Comparison of ENCODE assay signal across 8 cellular contexts in the genomic region with DNA sequence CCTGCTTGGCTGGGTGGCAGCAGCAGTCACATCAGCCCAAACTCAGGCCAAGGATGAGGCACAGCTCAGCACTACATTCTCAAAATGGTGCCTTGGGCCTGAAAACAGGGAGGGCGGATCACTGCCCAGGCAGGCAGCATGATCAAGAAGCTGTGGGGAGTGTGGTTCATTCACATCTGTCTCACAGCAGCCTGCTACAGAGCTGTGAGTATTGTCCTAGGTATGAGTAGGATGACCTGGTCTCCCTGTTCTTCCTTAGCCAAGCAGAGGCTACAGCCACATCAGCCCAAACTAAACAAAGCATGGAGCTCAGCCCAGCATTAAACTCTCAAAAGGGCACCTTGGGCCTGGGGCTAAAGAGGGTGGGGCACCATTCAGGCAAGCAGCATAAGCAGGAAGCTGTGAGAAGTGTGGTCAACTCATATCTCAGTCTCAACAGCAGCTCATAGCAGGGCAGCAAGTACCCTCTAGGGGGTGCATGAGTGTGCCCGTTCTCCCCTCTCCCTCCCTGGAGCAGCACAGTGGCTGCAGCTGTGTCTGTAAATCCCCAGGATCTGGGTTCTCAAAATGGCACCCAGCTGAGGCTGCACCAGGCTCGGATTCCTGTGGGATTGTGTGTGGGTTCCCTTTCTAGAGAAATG.
DNase-seq lines count a peak whose midpoint lies in the region; ATAC-seq and TF ChIP-seq lines count a peak whose summit lies in the region.

No MANE protein-coding gene starts in this region.

- H3K4me1 Mint-ChIP-seq in effector memory CD8-positive, alpha-beta T cell (ENCODE audit: low read depth in 2 of 2), result peaks cover 15 to 23% of the 10 kb centered on the region in 2 donors

- 77 to 78% methylated on average over 2 to 3 of the region's 3 CpGs for WGBS in thyroid gland, 2 donors

- no peaks in the 10 kb centered on the region for H3K27me3 ChIP-seq in thyroid gland

- H3K9me3 Mint-ChIP-seq in effector memory CD8-positive, alpha-beta T cell, result no peaks in the 10 kb centered on the region

- H3K4me3 Mint-ChIP-seq in effector memory CD8-positive, alpha-beta T cell, result peak overlapping the region in 1 of 2 donors; percentile 44

- H3K27ac ChIP-seq in VCaP (no peak overlapping the region), thyroid gland (no peak overlapping the region)

- TF ChIP-seq POLR2A in thyroid gland (IDR thresholded peaks at IDR 0.05), result no peak

- 0 out of 2 replicates have a peak, but pooled peaks have one; percentile 22 for TF ChIP-seq CTCF in VCaP (conservative IDR thresholded peaks at IDR 0.05)
- TF ChIP-seq CTCF in thyroid gland (IDR thresholded peaks at IDR 0.05), result no peak

- no peaks in the 10 kb centered on the region for H3K9me3 ChIP-seq in thyroid gland

- intact Hi-C loops in thyroid gland (cut with DNase I), result no loop called here

- DNase-seq in ELF-1 (ENCODE audit: low read depth, low spot score) (peak; percentile 86), renal cortical epithelial cell (ENCODE audit: low read depth) (peak; percentile 1), GDM1 (lab: John Stamatoyannopoulos, UW) (no peak), thyroid gland (no peak)
- peak; percentile 35 to 54 (median 44) for DNase-seq in effector memory CD8-positive, alpha-beta T cell

- H3K27me3 Mint-ChIP-seq in effector memory CD8-positive, alpha-beta T cell, result peaks cover 0 to 9% of the 10 kb centered on the region in 2 donors

- no peaks in the 10 kb centered on the region for H3K36me3 ChIP-seq in thyroid gland

- no peak overlapping the region for H3K4me3 ChIP-seq in thyroid gland (replicated peaks in 1 of 3)

- no peaks in the 10 kb centered on the region for H3K4me1 ChIP-seq in thyroid gland

- no peaks in the 10 kb centered on the region for H3K36me3 Mint-ChIP-seq in effector memory CD8-positive, alpha-beta T cell (ENCODE audit: insufficient read depth)

- H3K27ac Mint-ChIP-seq in effector memory CD8-positive, alpha-beta T cell, result peak overlapping the region; percentile 6 to 67

- ATAC-seq in GM21390 (IDR thresholded peaks at IDR 0.05; ENCODE audit: unreplicated experiment), result peak; percentile 98
- ATAC-seq in HG03558 (IDR thresholded peaks at IDR 0.05; ENCODE audit: extremely low read depth, unreplicated experiment), result peak; percentile 83
- peak; percentile 99 for ATAC-seq in effector memory CD8-positive, alpha-beta T cell (replicated peaks)

Comparison
In these comparisons a context has a peak if more than half of its experiments do, and no peak if none do; other contexts are left out.
1. DNase-seq: peak in ELF-1 (single experiment), effector memory CD8-positive, alpha-beta T cell (3 of 3) and renal cortical epithelial cell (single experiment); none in GDM1 (single experiment) and thyroid gland (0 of 2).
2. Peak in every context shown above with its lines, with median percentiles within 50 percentile points of each other: ATAC-seq.